ENCODE assay signal across 8 cellular contexts in genomic region chr20:36754656-36755222, GRCh38. TPM values are rescaled to one million over a fixed set of nuclear protein-coding genes. Genes with fewer than 3 reads are reported as not detected.
A peak's percentile ranks its signal among the peaks of the same experiment; 100 is the strongest.
DNase-seq lines count a peak whose midpoint lies in the region; ATAC-seq and TF ChIP-seq lines count a peak whose summit lies in the region.

No MANE protein-coding gene starts in this region.

- peak; percentile 78 for DNase-seq in EL
- DNase-seq in SHP77 (lab: John Stamatoyannopoulos, UW): peak; percentile 53 to 69
- peak in 30 of 56 donors; percentile 7 to 72 (median 20) for DNase-seq in amygdala (lab: John Stamatoyannopoulos, UW)
- DNase-seq in left ventricle myocardium superior: no peak
- DNase-seq in putamen (ENCODE audit: low spot score): peak; percentile 57

- intact Hi-C loops in left ventricle myocardium superior (cut with micrococcal nuclease): no loop called here

- peak; percentile 70 for TF ChIP-seq CTCF in LNCAP (IDR thresholded peaks at IDR 0.05)

- ATAC-seq in left ventricle myocardium superior: peak; percentile 91
- no peak for ATAC-seq in HG02840 (IDR thresholded peaks at IDR 0.05; ENCODE audit: low FRiP score, unreplicated experiment)
- ATAC-seq in GM19351 (IDR thresholded peaks at IDR 0.05; ENCODE audit: unreplicated experiment): no peak

RNA-seq across cellular contexts. Expression of gene NDRG3, which starts 8.8 kb away (rescaled TPM):
- 35.7 TPM for total RNA-seq in left ventricle myocardium superior

RNA-seq across cellular contexts. Expression of gene DSN1, which starts 18.8 kb away (rescaled TPM):
- 4.5 TPM for total RNA-seq in left ventricle myocardium superior
